9 cellular contexts compared by ENCODE assay signal in genomic region chr9:137176302-137177182, GRCh38. TPM values are rescaled to one million over a fixed set of nuclear protein-coding genes. Genes with fewer than 3 reads are reported as not detected.
DNase-seq lines count a peak whose midpoint lies in the region; TF ChIP-seq lines count a peak whose summit lies in the region.
"Had no signal": no experiment of that assay in that cellular context is flagged by ENCODE, and none has a peak within 500 bp of the region (broad histone marks: within the 10 kb centered on the region; RNA-seq: fewer than 3 reads in every experiment).

No MANE protein-coding gene starts in this region.

- H3K27me3 ChIP-seq in Peyer's patch (no peaks in the 10 kb centered on the region), ascending aorta (no peaks in the 10 kb centered on the region)

- intact Hi-C loops in ascending aorta (cut with DNase I): no loop called here

- H3K4me3 ChIP-seq in Peyer's patch (no peak overlapping the region), ascending aorta (no peak overlapping the region)

- H3K36me3 ChIP-seq in Peyer's patch (peaks cover 0 to 40% (median 0%) of the 10 kb centered on the region in 3 donors), ascending aorta (peaks cover 29 to 30% of the 10 kb centered on the region in 2 donors)

- H3K4me1 ChIP-seq in Peyer's patch: peaks cover 0 to 11% (median 0%) of the 10 kb centered on the region in 4 donors
- no peaks in the 10 kb centered on the region for H3K4me1 ChIP-seq in ascending aorta

- H3K9me3 ChIP-seq in Peyer's patch (no peaks in the 10 kb centered on the region), ascending aorta (no peaks in the 10 kb centered on the region)

- TF ChIP-seq POLR2A in Peyer's patch (IDR thresholded peaks at IDR 0.05) (no peak), erythroblast (IDR thresholded peaks at IDR 0.05; ENCODE audit: low read length) (peak; percentile 30)

- TF ChIP-seq CTCF in Peyer's patch (IDR thresholded peaks at IDR 0.05) (peak in 5 of 6 experiments; percentile 15 to 78 (median 71)), ascending aorta (IDR thresholded peaks at IDR 0.05) (peak in 1 of 3 experiments; percentile 21)

- DNase-seq in COLO668 (lab: John Stamatoyannopoulos, UW; ENCODE audit: unreplicated experiment) (peak; percentile 52), GM19238 (ENCODE audit: insufficient read length, low spot score) (peak; percentile 74), Peyer's patch (peak in 2 of 3 donors; percentile 66 to 70), erythroblast (lab: John Stamatoyannopoulos, UW) (peak; percentile 50 to 59), renal cortical epithelial cell (ENCODE audit: low read depth) (peak; percentile 34), ascending aorta (ENCODE audit: low spot score in 2 of 2) (no peak), ecto neural progenitor cell (ENCODE audit: low spot score) (no peak), pons (ENCODE audit: low spot score) (no peak)

- H3K27ac ChIP-seq in Peyer's patch (no peak overlapping the region), ascending aorta (no peak overlapping the region)

RNA-seq across cellular contexts. Expression of gene TMEM210, which starts 4.7 kb away (rescaled TPM):
- total RNA-seq in Peyer's patch (not detected), renal cortical epithelial cell (not detected in 2 replicates), ascending aorta (not detected)
- total RNA-seq: temporal lobe had no signal

RNA-seq across cellular contexts. Expression of gene LRRC26, which starts 6.7 kb away (rescaled TPM):
- 10 to 100 TPM; 14.5 to 45.7 (median 34.1) TPM for total RNA-seq in Peyer's patch
- not detected in 2 replicates for total RNA-seq in renal cortical epithelial cell
- total RNA-seq in ascending aorta: not detected

RNA-seq across cellular contexts. Expression of gene ANAPC2, which starts 11.8 kb away (rescaled TPM):
- total RNA-seq in Peyer's patch: 100 to 1,000 TPM in 2 of 4 donors, 10 to 100 TPM in 2; 37.7 to 118 (median 78.7) TPM
- total RNA-seq in renal cortical epithelial cell: 10.4 and 28.9 TPM in 2 replicates
- total RNA-seq in ascending aorta: 24.1 TPM

RNA-seq across cellular contexts. Expression of gene SSNA1, which starts 11.9 kb away (rescaled TPM):
- total RNA-seq in Peyer's patch (10 to 100 TPM; 58.6 to 82.0 (median 71.6) TPM), renal cortical epithelial cell (45.5 and 76.2 TPM in 2 replicates), ascending aorta (123 TPM)

RNA-seq across cellular contexts. Expression of gene TPRN, which starts 24.0 kb away (rescaled TPM):
- total RNA-seq in Peyer's patch (100 to 1,000 TPM in 3 of 4 donors, 10 to 100 TPM in 1; 28.1 to 167 (median 130) TPM), renal cortical epithelial cell (4.5 and 10.6 TPM in 2 replicates), ascending aorta (2.8 TPM)

Comparison
In these comparisons a context has a peak if more than half of its experiments do, and no peak if none do; other contexts are left out.
1. DNase-seq: peak in COLO668 (single experiment), GM19238 (single experiment), Peyer's patch (2 of 3), erythroblast (2 of 2) and renal cortical epithelial cell (single experiment); none in ascending aorta (0 of 2), ecto neural progenitor cell (single experiment) and pons (single experiment).
2. RNA of gene LRRC26, which starts 6.7 kb away (total RNA-seq): 14.5 to 45.7 TPM in Peyer's patch; not detected in renal cortical epithelial cell and not detected in ascending aorta (single experiment); every median in the first group is over 10 times any median in the second.